In the genomic region with DNA sequence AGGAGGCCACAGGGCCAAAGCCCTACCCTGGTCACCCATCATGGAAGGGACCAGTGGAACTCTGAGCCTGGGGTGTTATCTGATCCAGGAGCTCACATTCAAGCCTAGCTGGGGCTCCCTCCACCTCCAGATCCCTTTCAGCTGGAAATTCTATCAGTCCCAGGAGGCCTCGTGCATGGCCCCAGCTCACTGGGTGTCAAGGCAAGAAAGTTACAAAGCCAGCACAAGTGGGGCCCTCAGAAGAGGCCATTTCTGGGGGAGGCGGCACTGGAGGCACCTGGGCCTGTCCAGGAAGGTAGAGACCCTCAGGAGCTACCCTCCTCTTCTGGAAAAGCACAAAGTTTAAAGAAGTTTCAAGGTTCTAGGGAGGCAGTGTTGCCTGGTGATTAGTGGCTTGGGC, we compare ENCODE assay signal across 25 cellular contexts. TPM values are rescaled to one million over a fixed set of nuclear protein-coding genes. Genes with fewer than 3 reads are reported as not detected.
"Had no signal": no experiment of that assay in that cellular context is flagged by ENCODE, and none has a peak within 500 bp of the region (broad histone marks: within the 10 kb centered on the region; RNA-seq: fewer than 3 reads in every experiment).

No MANE protein-coding gene starts in this region.

- DNase-seq: dermis blood vessel endothelial cell; foreskin melanocyte; kidney glomerular epithelial cell; mesendoderm; naive B cell; occipital lobe; sigmoid colon; stimulated activated CD4-positive, alpha-beta T cell treated with anti-CD3 and anti-CD28 coated beads, Interleukin-2, amount 100 ng/mL, for 24 hours; stimulated activated CD4-positive, alpha-beta T cell treated with anti-CD3 and anti-CD28 coated beads, Interleukin-4, amount 100 ng/mL, for 4 hours; stimulated activated naive B cell treated with anti-CD40 and anti-IgM and Interleukin-4, amounts not matched to agents 10 μg/mL and 1 μg/mL and 100 μg/mL, for 72 hours; stimulated activated naive CD8-positive, alpha-beta T cell treated with anti-CD3 and anti-CD28 coated beads, Interleukin-15, amount 100 ng/mL, for 72 hours; testis; upper lobe of right lung had no signal

- H3K9me3 ChIP-seq: pancreas, prostate gland, sigmoid colon, testis, tibial nerve, upper lobe of right lung, vagina had no signal

- H3K4me1 ChIP-seq: testis had no signal

- H3K27ac ChIP-seq: hepatocyte, pancreas, prostate gland, sigmoid colon, skin epidermis, testis, tibial nerve, upper lobe of right lung, vagina had no signal

- ATAC-seq: pancreas; stimulated activated naive B cell treated with anti-CD40 and anti-IgM and Interleukin-4, amounts not matched to agents 10 μg/mL and 1 μg/mL and 100 μg/mL, for 72 hours; upper lobe of right lung had no signal

- H3K4me3 ChIP-seq: hepatocyte, pancreas, prostate gland, sigmoid colon, skin epidermis, testis, tibial nerve, upper lobe of right lung, vagina had no signal

- H3K36me3 Mint-ChIP-seq: stimulated activated naive B cell treated with anti-CD40 and anti-IgM and Interleukin-4, amounts not matched to agents 10 μg/mL and 1 μg/mL and 100 μg/mL, for 72 hours had no signal

- H3K27me3 ChIP-seq: testis, vagina had no signal

- H3K36me3 ChIP-seq: pancreas, prostate gland, sigmoid colon, tibial nerve, upper lobe of right lung, vagina had no signal

- H3K9me3 Mint-ChIP-seq: naive B cell; nephron; stimulated activated naive B cell treated with anti-CD40 and anti-IgM and Interleukin-4, amounts not matched to agents 10 μg/mL and 1 μg/mL and 100 μg/mL, for 72 hours; stimulated activated naive CD8-positive, alpha-beta T cell treated with anti-CD3 and anti-CD28 coated beads, Interleukin-15, amount 100 ng/mL, for 72 hours had no signal

- FAIRE-seq: endothelial cell of umbilical vein, pancreas had no signal

- H3K4me3 Mint-ChIP-seq: naive B cell; nephron; stimulated activated naive B cell treated with anti-CD40 and anti-IgM and Interleukin-4, amounts not matched to agents 10 μg/mL and 1 μg/mL and 100 μg/mL, for 72 hours had no signal

- H3K79me2 ChIP-seq: hepatocyte had no signal

- H3K4me2 ChIP-seq: hepatocyte had no signal

- H2AFZ ChIP-seq: hepatocyte had no signal

- H3K27ac Mint-ChIP-seq: naive B cell; nephron; stimulated activated naive B cell treated with anti-CD40 and anti-IgM and Interleukin-4, amounts not matched to agents 10 μg/mL and 1 μg/mL and 100 μg/mL, for 72 hours had no signal

RNA-seq across cellular contexts. Expression of a gene that starts 4.8 kb away (rescaled TPM):
- total RNA-seq: dermis blood vessel endothelial cell, endothelial cell of umbilical vein, liver, lung microvascular endothelial cell, occipital lobe, pancreas, renal cortical epithelial cell, subcutaneous adipose tissue, tibial nerve, upper lobe of right lung, vagina had no signal
- polyA plus RNA-seq: endothelial cell of umbilical vein, liver, pancreas had no signal

RNA-seq across cellular contexts. Expression of a gene that starts 47.6 kb away (rescaled TPM):
- total RNA-seq: endothelial cell of umbilical vein, pancreas, tibial nerve, vagina had no signal
- polyA plus RNA-seq: endothelial cell of umbilical vein, hepatocyte, pancreas had no signal
